In the genomic region with DNA sequence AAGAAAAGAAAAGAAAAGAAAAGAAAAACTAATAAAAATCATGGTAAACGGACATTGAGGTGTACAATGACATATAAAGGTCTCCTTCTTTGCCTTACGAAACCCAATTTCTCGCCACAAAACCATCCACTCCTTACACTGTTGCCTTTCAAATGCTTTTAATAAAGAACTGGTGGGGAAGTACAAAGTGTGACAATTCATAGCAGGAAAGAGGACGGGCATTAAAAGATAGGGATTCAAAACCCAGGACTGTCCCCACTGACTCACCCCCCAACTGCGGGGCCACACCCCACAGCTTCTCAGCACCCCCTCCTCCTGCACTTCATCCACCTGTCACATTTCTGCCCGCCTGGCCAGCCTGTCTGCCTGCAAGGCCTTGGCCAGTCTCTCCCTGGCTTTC, we compare ENCODE assay signal across 29 cellular contexts. TPM values are rescaled to one million over a fixed set of nuclear protein-coding genes. Genes with fewer than 3 reads are reported as not detected.
DNase-seq lines count a peak whose midpoint lies in the region; ATAC-seq, FAIRE-seq and TF ChIP-seq lines count a peak whose summit lies in the region.
"Had no signal": no experiment of that assay in that cellular context is flagged by ENCODE, and none has a peak within 500 bp of the region (broad histone marks: within the 10 kb centered on the region; RNA-seq: fewer than 3 reads in every experiment).

No MANE protein-coding gene starts in this region.

- no peak overlapping the region for H2AFZ ChIP-seq in GM12878 (ENCODE audit: control insufficient read depth, low read depth, low read length)

- no peak for TF ChIP-seq EP300 in GM12878 (IDR thresholded peaks at IDR 0.05; ENCODE audit: borderline replicate concordance in 1 of 2, control insufficient read depth in 1 of 2, low read depth in 2 of 2, low read length in 2 of 2)

- FAIRE-seq in GM12878 (lab: Jason Lieb, UNC) = no peak
- FAIRE-seq: GM12891, GM19239 had no signal

- H3K9me3 Mint-ChIP-seq in activated CD4-positive, alpha-beta T cell treated with anti-CD3 and anti-CD28 coated beads, Interleukin-2, amount 10 ng/mL, durations not matched to agents 24 days and 14 days = peaks cover 1% of the 10 kb centered on the region
- H3K9me3 Mint-ChIP-seq: CD14-positive monocyte; CD4-positive, alpha-beta memory T cell; CD4-positive, CD25-positive, alpha-beta regulatory T cell; CD8-positive, alpha-beta memory T cell had no signal

- RAD21 ChIA-PET in GM12878 (lab: Charles Lee; ENCODE audit: unreplicated experiment) = no interaction called here

- no peaks in the 10 kb centered on the region; the same call in 2 of the 3 replicates for H3K9me3 ChIP-seq in GM12878 (replicated peaks; ENCODE audit: control insufficient read depth, insufficient read depth, low read length)
- H3K9me3 ChIP-seq: BE2C, BLaER1 had no signal

- POLR2A ChIA-PET in GM12878 (lab: Charles Lee) = no interaction called here

- TF ChIP-seq RAD21 in GM12878 (IDR thresholded peaks at IDR 0.05; ENCODE audit: insufficient read depth, low read depth, low read length) = no peak

- CTCF ChIA-PET in GM12878 (lab: Yijun Ruan, JAX) = no interaction called here

- 47% methylated on average over 6 of the region's 6 CpGs for WGBS in GM12878 (ENCODE audit: insufficient coverage, insufficient replicate concordance, low lambda C conversion rate, missing lambda C conversion rate)

- TF ChIP-seq POLR2A in GM12878 (IDR thresholded peaks at IDR 0.05; ENCODE audit: low read depth, low read length) = no peak

- intact Hi-C loops in activated CD4-positive, alpha-beta T cell treated with anti-CD3 and anti-CD28 coated beads, Interleukin-2, amount 10 ng/mL, durations not matched to agents 24 days and 14 days (cut with micrococcal nuclease) = no loop called here
- intact Hi-C loops in GM12878 (cut with micrococcal nuclease; ENCODE audit: unreplicated experiment) = no loop called here

- no peak for TF ChIP-seq CTCF in GM12878 (IDR thresholded peaks at IDR 0.05 in 2 of 3, conservative IDR thresholded peaks at IDR 0.05 in 1 of 3; ENCODE audit: control insufficient read depth in 2 of 3, extremely low read depth in 1 of 3, insufficient read depth in 1 of 3, low read depth in 3 of 3, low read length in 3 of 3)

- no peaks in the 10 kb centered on the region for H3K36me3 ChIP-seq in GM12878 (ENCODE audit: control insufficient read depth in 2 of 2, insufficient read depth in 2 of 2, low read length in 1 of 2)
- H3K36me3 ChIP-seq: BE2C, BLaER1 had no signal

- SMC1A ChIA-PET in GM12878 (lab: Charles Lee; ENCODE audit: uncharacterized antibody, unreplicated experiment) = no interaction called here

- in situ Hi-C loops in GM12878 (cut with MboI) = no loop called here

- H3K4me3 Mint-ChIP-seq in activated CD4-positive, alpha-beta T cell treated with anti-CD3 and anti-CD28 coated beads, Interleukin-2, amount 10 ng/mL, durations not matched to agents 24 days and 14 days = no peak overlapping the region
- H3K4me3 Mint-ChIP-seq: CD14-positive monocyte; CD4-positive, alpha-beta memory T cell; CD4-positive, CD25-positive, alpha-beta regulatory T cell; CD8-positive, alpha-beta memory T cell had no signal

- H3K9ac ChIP-seq in GM12878 (ENCODE audit: control insufficient read depth, insufficient read depth, low read length) = no peak overlapping the region
- H3K9ac ChIP-seq: BLaER1 had no signal

- no peak overlapping the region for H3K4me2 ChIP-seq in GM12878 (ENCODE audit: control insufficient read depth, insufficient read depth)
- H3K4me2 ChIP-seq: BLaER1 had no signal

- H3K36me3 Mint-ChIP-seq in activated CD4-positive, alpha-beta T cell treated with anti-CD3 and anti-CD28 coated beads, Interleukin-2, amount 10 ng/mL, durations not matched to agents 24 days and 14 days (ENCODE audit: low read depth) = no peaks in the 10 kb centered on the region
- H3K36me3 Mint-ChIP-seq: CD14-positive monocyte; CD4-positive, alpha-beta memory T cell; CD4-positive, CD25-positive, alpha-beta regulatory T cell; CD8-positive, alpha-beta memory T cell had no signal

- H4K20me1 ChIP-seq in GM12878 (ENCODE audit: control insufficient read depth, insufficient read depth) = no peaks in the 10 kb centered on the region
- H4K20me1 ChIP-seq: BLaER1 had no signal

- no peaks in the 10 kb centered on the region; the same call in 1 of the 2 replicates for H3K4me1 ChIP-seq in GM12878 (ENCODE audit: control insufficient read depth, insufficient read depth, low read length)
- H3K4me1 ChIP-seq: BE2C had no signal

- no peaks in the 10 kb centered on the region for H3K27me3 Mint-ChIP-seq in activated CD4-positive, alpha-beta T cell treated with anti-CD3 and anti-CD28 coated beads, Interleukin-2, amount 10 ng/mL, durations not matched to agents 24 days and 14 days
- H3K27me3 Mint-ChIP-seq: CD4-positive, alpha-beta memory T cell; CD8-positive, alpha-beta memory T cell had no signal

- no TSS peak for BruUV-seq in GM12878 (replicated peaks; lab: Mats Ljungman, UMichigan)

- H3K4me1 Mint-ChIP-seq in activated CD4-positive, alpha-beta T cell treated with anti-CD3 and anti-CD28 coated beads, Interleukin-2, amount 10 ng/mL, durations not matched to agents 24 days and 14 days = peaks cover 1% of the 10 kb centered on the region
- H3K4me1 Mint-ChIP-seq: CD4-positive, CD25-positive, alpha-beta regulatory T cell had no signal

- H3K27ac Mint-ChIP-seq in activated CD4-positive, alpha-beta T cell treated with anti-CD3 and anti-CD28 coated beads, Interleukin-2, amount 10 ng/mL, durations not matched to agents 24 days and 14 days = no peak overlapping the region
- H3K27ac Mint-ChIP-seq: CD14-positive monocyte; CD4-positive, alpha-beta memory T cell; CD4-positive, CD25-positive, alpha-beta regulatory T cell; CD8-positive, alpha-beta memory T cell had no signal

- H3K79me2 ChIP-seq in GM12878 (ENCODE audit: control insufficient read depth, insufficient read depth, low read length) = no peaks in the 10 kb centered on the region

- no peaks in the 10 kb centered on the region for H3K27me3 ChIP-seq in GM12878 (replicated peaks in 1 of 2; ENCODE audit: control insufficient read depth in 2 of 2, insufficient read depth in 2 of 2, low read length in 1 of 2)
- H3K27me3 ChIP-seq: BLaER1 had no signal

- H3K4me3 ChIP-seq in GM12878 = no peak overlapping the region
- H3K4me3 ChIP-seq: BLaER1 had no signal

- peak; percentile 23 for DNase-seq in activated CD4-positive, alpha-beta T cell treated with anti-CD3 and anti-CD28 coated beads, Interleukin-2, amount 10 ng/mL, durations not matched to agents 24 days and 14 days
- no peak for DNase-seq in activated CD4-positive, alpha-beta T cell treated with anti-CD3 and anti-CD28 coated beads for 4 hours
- DNase-seq in GM12878 (ENCODE audit: low read depth, low spot score) (no peak), islet precursor cell (peak; percentile 2), SW480 (ENCODE audit: low spot score) (no peak)
- DNase-seq: 8988T; ACHN; BE2C; C1 segment of cervical spinal cord; CD4-positive, alpha-beta memory T cell; CD4-positive, CD25-positive, alpha-beta regulatory T cell; CD8-positive, alpha-beta memory T cell; COR-L47; DMS 273 treated with DMSO at 0.1 percent for 48 hours; DMS153; DMS53; DMS79; DND-41; EL; GDM1 had no signal

- ATAC-seq in GM12878 (peak; percentile 84), HG02571 (IDR thresholded peaks at IDR 0.05; ENCODE audit: unreplicated experiment) (no peak)

- H3K27ac ChIP-seq in GM12878 (ENCODE audit: control insufficient read depth, insufficient read depth) = no peak overlapping the region
- H3K27ac ChIP-seq: BLaER1 had no signal

RNA-seq across cellular contexts. Expression of a gene that starts 2.4 kb away (rescaled TPM):
- not detected in 2 replicates for total RNA-seq in activated CD4-positive, alpha-beta T cell treated with anti-CD3 and anti-CD28 coated beads, Interleukin-2, amount 10 ng/mL, durations not matched to agents 24 days and 14 days
- total RNA-seq in GM12878 (2013; cell fraction: nucleolus; rRNA removed) = not detected in 2 replicates
- total RNA-seq in GM12878 (2014; rRNA removed) = not detected in 2 replicates
- total RNA-seq in GM12878 (2014; rRNA removed; fragmentation: Illumina TruSeq; extraction: Trizol) = not detected in 2 replicates
- total RNA-seq in GM12878 (2021) = not detected in 2 replicates
- polyA plus RNA-seq in GM12878 (2011; ENCODE audit: low read depth) = not detected
- polyA plus RNA-seq in GM12878 (2011; rRNA removed) = 0.10 TPM in 1 of 2 replicates, not detected in the other
- polyA plus RNA-seq in GM12878 (2011; cell fraction: cytosol; rRNA removed) = not detected in 2 replicates
- 0.16 TPM in 1 of 2 replicates, not detected in the other for polyA plus RNA-seq in GM12878 (2011; cell fraction: nucleus; rRNA removed)
- polyA plus RNA-seq in GM12878 (2012) = not detected in 2 replicates
- not detected in 2 replicates for polyA plus RNA-seq in GM12878 (2014; fragmentation: Illumina TruSeq; extraction: Trizol)
- not detected for polyA plus RNA-seq in GM12878 (2014; fragmentation: Nextera tagmentation; extraction: Ambion mirVana)
- not detected in 2 replicates for polyA plus RNA-seq in GM12878 (2014; rRNA removed)
- polyA plus RNA-seq in GM12878 (2016; fragmentation: Nextera tagmentation; extraction: Ambion mirVana) = not detected
- polyA minus RNA-seq in GM12878 (2011; rRNA and poly(A)+ RNA removed) = not detected in 2 replicates
- not detected in 2 replicates for polyA minus RNA-seq in GM12878 (2011; cell fraction: cytosol; rRNA and poly(A)+ RNA removed)
- polyA minus RNA-seq in GM12878 (2011; cell fraction: nucleus; rRNA and poly(A)+ RNA removed) = not detected in 2 replicates
- total RNA-seq: CD4-positive, alpha-beta memory T cell; CD4-positive, CD25-positive, alpha-beta regulatory T cell; CD8-positive, alpha-beta memory T cell; Daoy; G401 had no signal
- polyA plus RNA-seq: AG04450; CD14-positive monocyte; CD4-positive, alpha-beta memory T cell; CD4-positive, CD25-positive, alpha-beta regulatory T cell; CD8-positive, alpha-beta memory T cell had no signal

RNA-seq across cellular contexts. Expression of a gene that starts 11.6 kb away (rescaled TPM):
- total RNA-seq in activated CD4-positive, alpha-beta T cell treated with anti-CD3 and anti-CD28 coated beads, Interleukin-2, amount 10 ng/mL, durations not matched to agents 24 days and 14 days = not detected in 2 replicates
- not detected in 2 replicates for total RNA-seq in GM12878 (2013; cell fraction: nucleolus; rRNA removed)
- total RNA-seq in GM12878 (2014; rRNA removed) (not detected in 2 replicates), GM12878 (2014; rRNA removed; fragmentation: Illumina TruSeq; extraction: Trizol) (not detected in 2 replicates), GM12878 (2021) (not detected in 2 replicates)
- not detected for polyA plus RNA-seq in GM12878 (2011; ENCODE audit: low read depth)
- polyA plus RNA-seq in GM12878 (2011; rRNA removed) (not detected in 2 replicates), GM12878 (2014; fragmentation: Illumina TruSeq; extraction: Trizol) (not detected in 2 replicates), GM12878 (2014; fragmentation: Nextera tagmentation; extraction: Ambion mirVana) (not detected), GM12878 (2014; rRNA removed) (not detected in 2 replicates), GM12878 (2016; fragmentation: Nextera tagmentation; extraction: Ambion mirVana) (not detected)
- not detected in 2 replicates for polyA plus RNA-seq in GM12878 (2011; cell fraction: cytosol; rRNA removed)
- polyA plus RNA-seq in GM12878 (2011; cell fraction: nucleus; rRNA removed) = not detected in 2 replicates
- not detected in 2 replicates for polyA plus RNA-seq in GM12878 (2012)
- not detected in 2 replicates for polyA minus RNA-seq in GM12878 (2011; rRNA and poly(A)+ RNA removed)
- polyA minus RNA-seq in GM12878 (2011; cell fraction: cytosol; rRNA and poly(A)+ RNA removed) = not detected in 2 replicates
- polyA minus RNA-seq in GM12878 (2011; cell fraction: nucleus; rRNA and poly(A)+ RNA removed) = not detected in 2 replicates
- total RNA-seq: CD4-positive, alpha-beta memory T cell; CD4-positive, CD25-positive, alpha-beta regulatory T cell; CD8-positive, alpha-beta memory T cell; Daoy; G401 had no signal
- polyA plus RNA-seq: AG04450; CD14-positive monocyte; CD4-positive, alpha-beta memory T cell; CD4-positive, CD25-positive, alpha-beta regulatory T cell; CD8-positive, alpha-beta memory T cell had no signal

RNA-seq across cellular contexts. Expression of a gene that starts 21.2 kb away (rescaled TPM):
- total RNA-seq in activated CD4-positive, alpha-beta T cell treated with anti-CD3 and anti-CD28 coated beads, Interleukin-2, amount 10 ng/mL, durations not matched to agents 24 days and 14 days = not detected in 2 replicates
- total RNA-seq in GM12878 (2013; cell fraction: nucleolus; rRNA removed) = not detected in 2 replicates
- total RNA-seq in GM12878 (2014; rRNA removed) = not detected in 2 replicates
- not detected in 2 replicates for total RNA-seq in GM12878 (2014; rRNA removed; fragmentation: Illumina TruSeq; extraction: Trizol)
- total RNA-seq in GM12878 (2021) = not detected in 2 replicates
- polyA plus RNA-seq in GM12878 (2011; ENCODE audit: low read depth) = not detected
- polyA plus RNA-seq in GM12878 (2011; rRNA removed) = not detected in 2 replicates
- not detected in 2 replicates for polyA plus RNA-seq in GM12878 (2011; cell fraction: cytosol; rRNA removed)
- polyA plus RNA-seq in GM12878 (2011; cell fraction: nucleus; rRNA removed) = not detected in 2 replicates
- not detected in 2 replicates for polyA plus RNA-seq in GM12878 (2012)
- polyA plus RNA-seq in GM12878 (2014; fragmentation: Illumina TruSeq; extraction: Trizol) = not detected in 2 replicates
- not detected for polyA plus RNA-seq in GM12878 (2014; fragmentation: Nextera tagmentation; extraction: Ambion mirVana)
- not detected in 2 replicates for polyA plus RNA-seq in GM12878 (2014; rRNA removed)
- not detected for polyA plus RNA-seq in GM12878 (2016; fragmentation: Nextera tagmentation; extraction: Ambion mirVana)
- not detected in 2 replicates for polyA minus RNA-seq in GM12878 (2011; rRNA and poly(A)+ RNA removed)
- not detected in 2 replicates for polyA minus RNA-seq in GM12878 (2011; cell fraction: cytosol; rRNA and poly(A)+ RNA removed)
- polyA minus RNA-seq in GM12878 (2011; cell fraction: nucleus; rRNA and poly(A)+ RNA removed) = not detected in 2 replicates
- total RNA-seq: A673; CD4-positive, alpha-beta memory T cell; CD4-positive, CD25-positive, alpha-beta regulatory T cell; CD8-positive, alpha-beta memory T cell; Daoy; G401 had no signal
- polyA plus RNA-seq: AG04450; CD14-positive monocyte; CD4-positive, alpha-beta memory T cell; CD4-positive, CD25-positive, alpha-beta regulatory T cell; CD8-positive, alpha-beta memory T cell had no signal

RNA-seq across cellular contexts. Expression of a gene that starts 30.3 kb away (rescaled TPM):
- not detected in 2 replicates for total RNA-seq in activated CD4-positive, alpha-beta T cell treated with anti-CD3 and anti-CD28 coated beads, Interleukin-2, amount 10 ng/mL, durations not matched to agents 24 days and 14 days
- not detected in 2 replicates for total RNA-seq in GM12878 (2013; cell fraction: nucleolus; rRNA removed)
- total RNA-seq in GM12878 (2014; rRNA removed) (not detected in 2 replicates), GM12878 (2014; rRNA removed; fragmentation: Illumina TruSeq; extraction: Trizol) (not detected in 2 replicates), GM12878 (2021) (not detected in 2 replicates)
- not detected for polyA plus RNA-seq in GM12878 (2011; ENCODE audit: low read depth)
- polyA plus RNA-seq in GM12878 (2011; rRNA removed) (not detected in 2 replicates), GM12878 (2014; fragmentation: Illumina TruSeq; extraction: Trizol) (not detected in 2 replicates), GM12878 (2014; fragmentation: Nextera tagmentation; extraction: Ambion mirVana) (not detected), GM12878 (2014; rRNA removed) (not detected in 2 replicates), GM12878 (2016; fragmentation: Nextera tagmentation; extraction: Ambion mirVana) (not detected)
- polyA plus RNA-seq in GM12878 (2011; cell fraction: cytosol; rRNA removed) = not detected in 2 replicates
- polyA plus RNA-seq in GM12878 (2011; cell fraction: nucleus; rRNA removed) = not detected in 2 replicates
- polyA plus RNA-seq in GM12878 (2012) = not detected in 2 replicates
- not detected in 2 replicates for polyA minus RNA-seq in GM12878 (2011; rRNA and poly(A)+ RNA removed)
- polyA minus RNA-seq in GM12878 (2011; cell fraction: cytosol; rRNA and poly(A)+ RNA removed) = not detected in 2 replicates
- polyA minus RNA-seq in GM12878 (2011; cell fraction: nucleus; rRNA and poly(A)+ RNA removed) = not detected in 2 replicates
- total RNA-seq: A673; CD4-positive, alpha-beta memory T cell; CD4-positive, CD25-positive, alpha-beta regulatory T cell; CD8-positive, alpha-beta memory T cell; Daoy had no signal
- polyA plus RNA-seq: AG04450; CD14-positive monocyte; CD4-positive, alpha-beta memory T cell; CD4-positive, CD25-positive, alpha-beta regulatory T cell; CD8-positive, alpha-beta memory T cell had no signal

RNA-seq across cellular contexts. Expression of a gene that starts 39.6 kb away (rescaled TPM):
- not detected in 2 replicates for total RNA-seq in activated CD4-positive, alpha-beta T cell treated with anti-CD3 and anti-CD28 coated beads, Interleukin-2, amount 10 ng/mL, durations not matched to agents 24 days and 14 days
- total RNA-seq in GM12878 (2013; cell fraction: nucleolus; rRNA removed) = not detected in 2 replicates
- total RNA-seq in GM12878 (2014; rRNA removed) (not detected in 2 replicates), GM12878 (2014; rRNA removed; fragmentation: Illumina TruSeq; extraction: Trizol) (not detected in 2 replicates), GM12878 (2021) (not detected in 2 replicates)
- not detected for polyA plus RNA-seq in GM12878 (2011; ENCODE audit: low read depth)
- polyA plus RNA-seq in GM12878 (2011; rRNA removed) (not detected in 2 replicates), GM12878 (2014; fragmentation: Illumina TruSeq; extraction: Trizol) (not detected in 2 replicates), GM12878 (2014; fragmentation: Nextera tagmentation; extraction: Ambion mirVana) (not detected), GM12878 (2014; rRNA removed) (not detected in 2 replicates), GM12878 (2016; fragmentation: Nextera tagmentation; extraction: Ambion mirVana) (not detected)
- not detected in 2 replicates for polyA plus RNA-seq in GM12878 (2011; cell fraction: cytosol; rRNA removed)
- polyA plus RNA-seq in GM12878 (2011; cell fraction: nucleus; rRNA removed) = not detected in 2 replicates
- not detected in 2 replicates for polyA plus RNA-seq in GM12878 (2012)
- polyA minus RNA-seq in GM12878 (2011; rRNA and poly(A)+ RNA removed) = not detected in 2 replicates
- polyA minus RNA-seq in GM12878 (2011; cell fraction: cytosol; rRNA and poly(A)+ RNA removed) = not detected in 2 replicates
- not detected in 2 replicates for polyA minus RNA-seq in GM12878 (2011; cell fraction: nucleus; rRNA and poly(A)+ RNA removed)
- total RNA-seq: CD4-positive, alpha-beta memory T cell; CD4-positive, CD25-positive, alpha-beta regulatory T cell; CD8-positive, alpha-beta memory T cell; Daoy had no signal
- polyA plus RNA-seq: AG04450; CD14-positive monocyte; CD4-positive, alpha-beta memory T cell; CD4-positive, CD25-positive, alpha-beta regulatory T cell; CD8-positive, alpha-beta memory T cell had no signal

Comparison
In these comparisons a context has a peak if more than half of its experiments do, and no peak if none do; other contexts are left out.
1. DNase-seq: peak in activated CD4-positive, alpha-beta T cell treated with anti-CD3 and anti-CD28 coated beads, Interleukin-2, amount 10 ng/mL, durations not matched to agents 24 days and 14 days (single experiment) and islet precursor cell (single experiment); none in activated CD4-positive, alpha-beta T cell treated with anti-CD3 and anti-CD28 coated beads for 4 hours (0 of 2), GM12878 (single experiment) and SW480 (single experiment).